ENCODE assay signal across 25 cellular contexts in genomic region chr17:72996791-72997190, GRCh38.
"Had no signal": no experiment of that assay in that cellular context is flagged by ENCODE, and none has a peak within 500 bp of the region (broad histone marks: within the 10 kb centered on the region; RNA-seq: fewer than 3 reads in every experiment).

No MANE protein-coding gene starts in this region.

- H3K36me3 ChIP-seq: lower lobe of right lung, ovary, right lobe of liver, suprapubic skin, transverse colon, vagina had no signal

- H3K27ac Mint-ChIP-seq: immature natural killer cell; naive thymus-derived CD8-positive, alpha-beta T cell; nephron progenitor cell; stimulated activated naive CD8-positive, alpha-beta T cell treated with anti-CD3 and anti-CD28 coated beads, Interleukin-15, amount 100 ng/mL, for 72 hours had no signal

- H3K4me1 ChIP-seq: esophagus squamous epithelium, lower lobe of right lung, psoas muscle, right lobe of liver, suprapubic skin, transverse colon, vagina had no signal

- H3K27me3 Mint-ChIP-seq: naive thymus-derived CD8-positive, alpha-beta T cell; stimulated activated naive CD8-positive, alpha-beta T cell treated with anti-CD3 and anti-CD28 coated beads, Interleukin-15, amount 100 ng/mL, for 72 hours had no signal

- H3K4me3 ChIP-seq: coronary artery, esophagus squamous epithelium, lower lobe of right lung, ovary, psoas muscle, right lobe of liver, suprapubic skin, transverse colon, vagina had no signal

- H3K9me3 ChIP-seq: esophagus squamous epithelium, lower lobe of right lung, ovary, psoas muscle, right lobe of liver, suprapubic skin, transverse colon, vagina had no signal

- H3K27ac ChIP-seq: coronary artery, esophagus squamous epithelium, lower lobe of right lung, ovary, psoas muscle, right lobe of liver, suprapubic skin, transverse colon, vagina had no signal

- H3K9me3 Mint-ChIP-seq: immature natural killer cell had no signal

- H3K4me3 Mint-ChIP-seq: immature natural killer cell; naive thymus-derived CD8-positive, alpha-beta T cell; nephron progenitor cell; stimulated activated naive CD8-positive, alpha-beta T cell treated with anti-CD3 and anti-CD28 coated beads, Interleukin-15, amount 100 ng/mL, for 72 hours had no signal

- DNase-seq: dermis blood vessel endothelial cell; effector memory CD4-positive, alpha-beta T cell; erythroblast; esophagus squamous epithelium; foreskin melanocyte; hypothalamus; immature natural killer cell; left ventricle myocardium superior; lower lobe of right lung; naive thymus-derived CD8-positive, alpha-beta T cell; nephron progenitor cell; occipital lobe; ovary; psoas muscle; right lobe of liver; small intestine; stimulated activated CD4-positive, alpha-beta T cell treated with anti-CD3 and anti-CD28 coated beads, Interleukin-1b, Interleukin-23, amount 100 ng/mL, for 48 hours; stimulated activated CD4-positive, alpha-beta T cell treated with anti-CD3 and anti-CD28 coated beads, Interleukin-4, amount 100 ng/mL, for 1 hour; stimulated activated CD8-positive, alpha-beta memory T cell treated with anti-CD3 and anti-CD28 coated beads, Interleukin-4, amount 100 ng/mL, for 48 hours; stimulated activated naive CD4-positive, alpha-beta T cell; stimulated activated naive CD8-positive, alpha-beta T cell treated with anti-CD3 and anti-CD28 coated beads, Interleukin-15, amount 100 ng/mL, for 72 hours; transverse colon had no signal

- H3K27me3 ChIP-seq: esophagus squamous epithelium, ovary, right lobe of liver, suprapubic skin, transverse colon, vagina had no signal

- ATAC-seq: left ventricle myocardium superior; lower lobe of right lung; naive thymus-derived CD8-positive, alpha-beta T cell; psoas muscle; right lobe of liver; stimulated activated naive CD8-positive, alpha-beta T cell treated with anti-CD3 and anti-CD28 coated beads, Interleukin-15, amount 100 ng/mL, for 72 hours had no signal
